In the genomic region with DNA sequence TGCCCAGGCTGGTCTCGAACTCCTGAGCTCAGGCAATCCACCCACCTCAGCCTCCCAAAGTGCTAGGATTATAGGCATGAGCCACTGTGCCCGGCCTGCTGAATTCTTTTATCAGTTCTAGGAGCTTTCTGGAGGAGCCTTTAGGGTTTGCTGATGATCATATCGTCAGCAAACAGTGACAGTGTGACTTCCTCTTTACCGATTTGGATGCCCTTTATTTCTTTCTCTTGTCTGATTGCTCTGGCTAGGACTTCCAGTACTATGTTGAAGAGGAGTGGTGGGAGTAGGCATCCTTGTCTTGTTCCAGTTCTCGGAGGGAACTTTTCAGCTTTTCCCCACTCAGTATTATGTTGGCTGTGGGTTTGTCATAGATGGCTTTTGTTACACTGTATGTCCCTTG, we compare ENCODE assay signal across 2 cellular contexts. TPM values are rescaled to one million over a fixed set of nuclear protein-coding genes. Genes with fewer than 3 reads are reported as not detected.
"Had no signal": no experiment of that assay in that cellular context is flagged by ENCODE, and none has a peak within 500 bp of the region (broad histone marks: within the 10 kb centered on the region; RNA-seq: fewer than 3 reads in every experiment).

No MANE protein-coding gene starts in this region.

RNA-seq across cellular contexts. Expression of a gene that starts 35.3 kb away (rescaled TPM):
- total RNA-seq: natural killer cell; natural killer cell treated with Interleukin-12 subunit alpha and Interleukin-12 subunit beta and Interleukin-15 and Interleukin-18, amount 100 ng/mL, for 72 hours had no signal
